ENCODE assay signal across 8 cellular contexts in the genomic region with DNA sequence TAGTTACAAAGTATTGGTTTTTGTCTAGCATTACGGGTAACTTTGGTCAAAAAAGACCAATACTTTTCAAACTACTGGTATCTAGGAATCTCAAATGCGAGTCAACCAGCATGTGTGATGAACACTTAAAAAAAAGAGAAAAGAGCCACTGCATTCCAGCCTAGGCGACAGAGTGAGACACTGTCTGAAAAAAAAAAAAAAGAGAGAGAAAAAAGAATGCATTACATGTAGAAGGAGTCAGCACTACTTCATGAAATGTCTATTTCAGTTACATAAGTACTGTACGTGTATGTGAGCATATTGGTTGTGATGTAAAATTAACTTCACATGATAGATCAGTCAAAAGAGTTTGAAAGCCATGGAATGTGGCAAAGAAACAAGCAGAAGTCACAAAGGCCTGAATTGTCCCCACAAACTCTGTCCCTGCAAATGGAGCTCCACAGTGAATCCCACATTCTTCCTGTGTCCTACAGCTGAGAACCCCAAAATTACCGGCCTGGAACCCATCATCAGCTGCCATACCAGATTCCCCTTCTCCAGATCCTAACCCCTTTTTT. TPM values are rescaled to one million over a fixed set of nuclear protein-coding genes. Genes with fewer than 3 reads are reported as not detected.
DNase-seq lines count a peak whose midpoint lies in the region; ATAC-seq and TF ChIP-seq lines count a peak whose summit lies in the region.

No MANE protein-coding gene starts in this region.

- no peak overlapping the region for H4K12ac ChIP-seq in trophoblast cell (ENCODE audit: low read depth, low read length)

- no peak overlapping the region for H3K23ac ChIP-seq in trophoblast cell (ENCODE audit: low read length)

- peaks cover 6% of the 10 kb centered on the region for H3K36me3 Mint-ChIP-seq in Calu3 (ENCODE audit: insufficient read depth, unreplicated experiment)

- H4K8ac ChIP-seq in trophoblast cell (ENCODE audit: low read depth, low read length) = no peak overlapping the region

- peaks cover 60% of the 10 kb centered on the region for H3K4me1 Mint-ChIP-seq in Calu3 (ENCODE audit: low read depth, unreplicated experiment)

- no peak overlapping the region for H3K14ac ChIP-seq in trophoblast cell (ENCODE audit: low read length)

- H2AK5ac ChIP-seq in trophoblast cell (ENCODE audit: low read length) = no peak overlapping the region

- no peak overlapping the region for H4K91ac ChIP-seq in trophoblast cell (ENCODE audit: low read depth, low read length)

- no peak for TF ChIP-seq CTCF in Calu3 (IDR thresholded peaks at IDR 0.05; ENCODE audit: unreplicated experiment)
- no peak for TF ChIP-seq CTCF in OCI-LY7 (conservative IDR thresholded peaks at IDR 0.05; ENCODE audit: low read length)
- TF ChIP-seq CTCF in esophagus muscularis mucosa (IDR thresholded peaks at IDR 0.05) = no peak

- H2AFZ ChIP-seq in OCI-LY7 (ENCODE audit: low read length) = no peak overlapping the region
- no peak overlapping the region for H2AFZ ChIP-seq in trophoblast cell (ENCODE audit: insufficient read depth, low read length, poor library complexity)

- no peak overlapping the region for H2BK5ac ChIP-seq in trophoblast cell (ENCODE audit: low read depth, low read length, poor library complexity)

- no peak overlapping the region for H3K4ac ChIP-seq in trophoblast cell (ENCODE audit: low read depth, low read length)

- ATAC-seq in GM21717 (IDR thresholded peaks at IDR 0.05; ENCODE audit: unreplicated experiment) (no peak), HG03439 (IDR thresholded peaks at IDR 0.05; ENCODE audit: unreplicated experiment) (no peak), left lobe of liver (no peak)

- 65% methylated on average over 5 of the region's 5 CpGs for WGBS in esophagus muscularis mucosa
- no CpG with 5 or more reads among the region's 5 CpGs for WGBS in trophoblast cell (ENCODE audit: extremely low coverage, insufficient coverage, insufficient read length)

- POLR2A ChIA-PET in OCI-LY7 (lab: Charles Lee) = interaction anchor here (1.3 kb wide), 1 partner anchor 37 kb away, joined by 7 read pairs; the partner anchor contains the start of gene SSBP1

- no peak overlapping the region for H2BK120ac ChIP-seq in trophoblast cell (ENCODE audit: insufficient read depth, low read length, poor library complexity)

- H3K4me3 ChIP-seq in OCI-LY7 (ENCODE audit: low read depth, low read length, poor library complexity, severe bottlenecking) (no peak overlapping the region), esophagus muscularis mucosa (peak overlapping the region; percentile 76 to 98 (median 90)), trophoblast cell (ENCODE audit: low read depth, low read length) (no peak overlapping the region)

- H3K4me3 Mint-ChIP-seq in Calu3 (ENCODE audit: low read depth, unreplicated experiment) = peak overlapping the region; percentile 55

- BruUV-seq in Calu3 (replicated peaks; lab: Mats Ljungman, UMichigan) (no TSS peak), OCI-LY7 (replicated peaks; lab: Mats Ljungman, UMichigan) (no TSS peak)

- no peaks in the 10 kb centered on the region for H3K9me2 ChIP-seq in OCI-LY7 (ENCODE audit: insufficient read depth, low read length)

- H3K9me3 ChIP-seq in OCI-LY7 (ENCODE audit: low read length) (no peaks in the 10 kb centered on the region), esophagus muscularis mucosa (no peaks in the 10 kb centered on the region), trophoblast cell (ENCODE audit: insufficient read depth, low read depth, low read length) (no peaks in the 10 kb centered on the region)

- TF ChIP-seq EP300 in esophagus muscularis mucosa (IDR thresholded peaks at IDR 0.05) = no peak

- intact Hi-C loops in Calu3 (cut with micrococcal nuclease; ENCODE audit: unreplicated experiment) (no loop called here), OCI-LY7 (cut with micrococcal nuclease; ENCODE audit: unreplicated experiment) (no loop called here), esophagus muscularis mucosa (cut with DNase I) (loop anchor here (5.0 kb wide), 1 partner anchor 37 kb away; the partner anchor contains the start of gene SSBP1)

- H3K36me3 ChIP-seq in OCI-LY7 (ENCODE audit: insufficient read depth, low read length) (no peaks in the 10 kb centered on the region), esophagus muscularis mucosa (no peaks in the 10 kb centered on the region), trophoblast cell (ENCODE audit: control insufficient read depth in 1 of 2, insufficient read depth in 2 of 2, low read length in 2 of 2) (no peaks in the 10 kb centered on the region)

- H3K79me1 ChIP-seq in trophoblast cell (ENCODE audit: low read length) = peaks cover 2% of the 10 kb centered on the region

- no peak overlapping the region for H3K27ac Mint-ChIP-seq in Calu3 (ENCODE audit: unreplicated experiment)

- CTCF ChIA-PET in Calu3 (lab: Charles Lee) (no interaction called here), OCI-LY7 (lab: Charles Lee; ENCODE audit: unreplicated experiment) (no interaction called here)

- H3K4me2 ChIP-seq in OCI-LY7 (ENCODE audit: low read length) (peak overlapping the region; percentile 82), trophoblast cell (ENCODE audit: low read length) (peak overlapping the region; percentile 93)

- TF ChIP-seq POLR2A in esophagus muscularis mucosa (IDR thresholded peaks at IDR 0.05; ENCODE audit: low read depth) = no peak

- DNase-seq in Calu3 (no peak), OCI-LY7 (ENCODE audit: low spot score) (no peak), esophagus muscularis mucosa (ENCODE audit: extremely low spot score) (no peak), trophoblast cell (peak; percentile 20 to 78), ureter (ENCODE audit: low spot score) (no peak), left lobe of liver (ENCODE audit: low spot score) (no peak)

- H3K27ac ChIP-seq in OCI-LY7 (ENCODE audit: low read depth, low read length, poor library complexity, severe bottlenecking) (no peak overlapping the region), esophagus muscularis mucosa (replicated peaks in 1 of 4) (peak overlapping the region; percentile 86 to 90 (median 89)), trophoblast cell (ENCODE audit: low read depth, low read length) (no peak overlapping the region)

- H3K4me1 ChIP-seq in OCI-LY7 (ENCODE audit: insufficient read depth, low read length, poor library complexity, severe bottlenecking) = peaks cover 9% of the 10 kb centered on the region
- peaks cover 28 to 66% (median 55%) of the 10 kb centered on the region in 4 donors for H3K4me1 ChIP-seq in esophagus muscularis mucosa
- H3K4me1 ChIP-seq in trophoblast cell (ENCODE audit: control insufficient read depth in 1 of 2, insufficient read depth in 2 of 2, low read length in 2 of 2) = peaks cover 0 to 6% of the 10 kb centered on the region in 2 experiments

- no peaks in the 10 kb centered on the region for H3K9me3 Mint-ChIP-seq in Calu3 (ENCODE audit: low read depth, unreplicated experiment)

- H3K27me3 ChIP-seq in esophagus muscularis mucosa (no peaks in the 10 kb centered on the region), trophoblast cell (ENCODE audit: insufficient read depth, low read length) (no peaks in the 10 kb centered on the region)

- no peaks in the 10 kb centered on the region; the same call in 1 of the 2 replicates for H4K20me1 ChIP-seq in OCI-LY7 (ENCODE audit: insufficient read depth, low read length)

- no peak overlapping the region for H3K9ac ChIP-seq in trophoblast cell (ENCODE audit: low read length)

- H3K27me3 Mint-ChIP-seq in Calu3 (ENCODE audit: unreplicated experiment) = no peaks in the 10 kb centered on the region

- H3K79me2 ChIP-seq in OCI-LY7 (ENCODE audit: insufficient read depth, low read depth, low read length) (no peaks in the 10 kb centered on the region), trophoblast cell (ENCODE audit: control insufficient read depth, insufficient read depth, low read length, poor library complexity) (no peaks in the 10 kb centered on the region)

- no peak overlapping the region for H2BK12ac ChIP-seq in trophoblast cell (ENCODE audit: low read length)

- H3K18ac ChIP-seq in trophoblast cell (ENCODE audit: low read length) = no peak overlapping the region

RNA-seq across cellular contexts. Expression of gene DENND11, which starts 1.6 kb away (rescaled TPM):
- total RNA-seq in Calu3 (2022) (24.5 and 26.5 TPM in 2 replicates), OCI-LY7 (2022) (9.7 and 9.9 TPM in 2 replicates), esophagus muscularis mucosa (10 to 100 TPM; 14.9 to 25.4 (median 16.3) TPM), ureter (19.1 TPM), left lobe of liver (29.8 TPM)
- total RNA-seq in OCI-LY7 (2014; rRNA removed; shearing (Covaris generic)) = 3.8 and 4.9 TPM in 2 replicates
- polyA plus RNA-seq in trophoblast cell (2013) = 10.9 and 11.5 TPM in 2 replicates

RNA-seq across cellular contexts. Expression of gene WEE2, which starts 7.8 kb away (rescaled TPM):
- total RNA-seq in Calu3 (2022) (not detected in 2 replicates), OCI-LY7 (2022) (not detected in 2 replicates), esophagus muscularis mucosa (not detected), ureter (not detected), left lobe of liver (not detected)
- total RNA-seq in OCI-LY7 (2014; rRNA removed; shearing (Covaris generic)) = not detected in 2 replicates
- 0.03 TPM in 1 of 2 replicates, not detected in the other for polyA plus RNA-seq in trophoblast cell (2013)

RNA-seq across cellular contexts. Expression of gene SSBP1, which starts 37.8 kb away (rescaled TPM):
- total RNA-seq in Calu3 (2022) (162 and 164 TPM in 2 replicates), OCI-LY7 (2022) (157 and 178 TPM in 2 replicates), esophagus muscularis mucosa (100 to 1,000 TPM; 105 to 122 (median 114) TPM), ureter (121 TPM), left lobe of liver (36.7 TPM)
- total RNA-seq in OCI-LY7 (2014; rRNA removed; shearing (Covaris generic)) = 177 and 235 TPM in 2 replicates
- polyA plus RNA-seq in trophoblast cell (2013) = 256 and 262 TPM in 2 replicates

Comparison
In these comparisons a context has a peak if more than half of its experiments do, and no peak if none do; other contexts are left out.
1. DNase-seq: peak in trophoblast cell (2 of 2); none in Calu3 (single experiment), OCI-LY7 (single experiment), esophagus muscularis mucosa (single experiment), ureter (single experiment) and left lobe of liver (single experiment).
2. H3K27ac ChIP-seq: peak in esophagus muscularis mucosa (4 of 4); none in OCI-LY7 (single experiment) and trophoblast cell (single experiment).
3. H3K4me3 ChIP-seq: peak in esophagus muscularis mucosa (4 of 4); none in OCI-LY7 (single experiment) and trophoblast cell (single experiment).